26 cellular contexts compared by ENCODE assay signal in genomic region chr22:26701323-26701722, GRCh38.
"Had no signal": no experiment of that assay in that cellular context is flagged by ENCODE, and none has a peak within 500 bp of the region (broad histone marks: within the 10 kb centered on the region; RNA-seq: fewer than 3 reads in every experiment).

No MANE protein-coding gene starts in this region.

- H3K4me3 ChIP-seq: left lung, lower lobe of right lung, pancreas, prostate gland, sigmoid colon, spleen, tibial nerve, uterus had no signal

- H3K27me3 ChIP-seq: left lung, pancreas, sigmoid colon, spleen, tibial nerve, uterus had no signal

- H3K9me3 ChIP-seq: left lung, prostate gland, sigmoid colon, uterus had no signal

- H3K4me1 ChIP-seq: left lung, lower lobe of right lung, pancreas, prostate gland, sigmoid colon, tibial nerve, uterus had no signal

- H3K27ac ChIP-seq: left lung, lower lobe of right lung, pancreas, prostate gland, sigmoid colon, spleen, tibial nerve, uterus had no signal

- ATAC-seq: left colon; left lung; lower lobe of right lung; naive thymus-derived CD8-positive, alpha-beta T cell; pancreas; right cardiac atrium; stimulated activated memory B cell treated with anti-CD40 and anti-IgM and Interleukin-4, amounts not matched to agents 10 μg/mL and 1 μg/mL and 100 μg/mL, for 72 hours; stimulated activated naive CD8-positive, alpha-beta T cell treated with anti-CD3 and anti-CD28 coated beads, Interleukin-15, amount 100 ng/mL, for 72 hours had no signal

- FAIRE-seq: islet of Langerhans, kidney, pancreas, small intestine had no signal

- H3K36me3 ChIP-seq: pancreas, prostate gland, uterus had no signal

- DNase-seq: kidney; left colon; left lung; lower lobe of right lung; mammary epithelial cell; mesenchymal stem cell; naive thymus-derived CD8-positive, alpha-beta T cell; nucleus accumbens; pancreas; posterior cingulate gyrus; retina; right cardiac atrium; sigmoid colon; small intestine; spleen; stimulated activated CD4-positive, alpha-beta T cell treated with anti-CD3 and anti-CD28 coated beads, Interleukin-2, amount 100 ng/mL, for 48 hours; stimulated activated CD4-positive, alpha-beta T cell treated with anti-CD3 and anti-CD28 coated beads, Interleukin-4, amount 100 ng/mL, for 4 hours; stimulated activated CD8-positive, alpha-beta memory T cell treated with anti-CD3 and anti-CD28 coated beads, Interleukin-4, amount 100 ng/mL, for 48 hours; stimulated activated naive CD4-positive, alpha-beta T cell treated with Interleukin-2 at 50 U/mL for 16 hours; stimulated activated naive CD8-positive, alpha-beta T cell treated with anti-CD3 and anti-CD28 coated beads, Interleukin-15, amount 100 ng/mL, for 72 hours; substantia nigra; uterus had no signal
